ENCODE assay signal across 9 cellular contexts in the genomic region with DNA sequence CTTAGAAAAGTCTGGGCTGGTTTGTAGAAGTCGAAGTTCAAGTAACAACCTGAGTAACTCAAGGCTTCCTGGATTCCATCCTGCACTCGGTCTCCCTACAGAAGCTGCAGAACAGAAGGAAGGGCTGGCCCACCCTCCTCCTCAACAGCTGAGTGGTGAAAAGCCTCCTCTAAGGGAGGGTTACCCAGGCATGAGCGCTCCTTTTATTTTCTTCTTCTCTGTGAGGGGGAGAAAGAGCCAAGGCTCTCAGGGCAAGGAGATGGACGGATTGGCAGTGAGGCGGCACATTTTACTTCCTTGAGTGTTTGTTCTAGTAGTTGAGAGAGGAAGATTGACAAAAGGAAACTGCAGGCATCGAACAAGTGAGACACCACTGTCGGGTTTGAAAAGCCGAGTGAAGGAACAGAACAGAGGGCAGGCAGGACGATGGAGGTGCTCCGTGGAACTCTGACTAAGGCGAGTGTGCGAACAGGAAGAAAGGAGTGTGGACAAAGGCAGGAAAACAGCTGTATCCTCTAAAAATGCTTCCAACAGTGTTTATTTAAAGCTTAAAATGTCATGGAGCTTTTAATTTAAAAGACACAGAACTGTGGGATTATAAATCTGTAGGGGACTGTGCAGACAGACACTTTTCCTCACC. TPM values are rescaled to one million over a fixed set of nuclear protein-coding genes. Genes with fewer than 3 reads are reported as not detected.
DNase-seq lines count a peak whose midpoint lies in the region; ATAC-seq lines count a peak whose summit lies in the region.
"Had no signal": no experiment of that assay in that cellular context is flagged by ENCODE, and none has a peak within 500 bp of the region (broad histone marks: within the 10 kb centered on the region; RNA-seq: fewer than 3 reads in every experiment).

No MANE protein-coding gene starts in this region.

- peak overlapping the region; percentile 48 to 92 (median 69) for H3K27ac Mint-ChIP-seq in IgD-negative memory B cell
- peak overlapping the region; percentile 20 to 96 (median 74) for H3K27ac Mint-ChIP-seq in naive thymus-derived CD8-positive, alpha-beta T cell

- no peaks in the 10 kb centered on the region for H3K27me3 ChIP-seq in MG63

- H3K4me1 Mint-ChIP-seq in IgD-negative memory B cell = peaks cover 22 to 34% (median 30%) of the 10 kb centered on the region in 3 donors
- H3K4me1 Mint-ChIP-seq in naive thymus-derived CD8-positive, alpha-beta T cell = peaks cover 15 to 35% (median 30%) of the 10 kb centered on the region in 4 donors

- no peaks in the 10 kb centered on the region for H3K9me3 Mint-ChIP-seq in IgD-negative memory B cell
- H3K9me3 Mint-ChIP-seq in naive thymus-derived CD8-positive, alpha-beta T cell = no peaks in the 10 kb centered on the region

- H3K36me3 Mint-ChIP-seq in IgD-negative memory B cell = peaks cover 9% of the 10 kb centered on the region
- peaks cover 6 to 18% (median 10%) of the 10 kb centered on the region in 3 donors for H3K36me3 Mint-ChIP-seq in naive thymus-derived CD8-positive, alpha-beta T cell

- peaks cover 7% of the 10 kb centered on the region for H3K36me3 ChIP-seq in MG63

- DNase-seq in Ammon's horn (ENCODE audit: low spot score) (peak; percentile 40), dermis microvascular lymphatic vessel endothelial cell (ENCODE audit: low read depth in 2 of 2) (peak; percentile 69 to 82), DMS153 (lab: John Stamatoyannopoulos, UW) (no peak), NCI-H1694 treated with DMSO at 0.1 percent for 48 hours (lab: John Stamatoyannopoulos, UW) (no peak), 8988T (no peak), MG63 (no peak)
- no peak for DNase-seq in naive thymus-derived CD8-positive, alpha-beta T cell
- DNase-seq: stimulated activated CD4-positive, alpha-beta T cell treated with anti-CD3 and anti-CD28 coated beads, Interleukin-15, amount 100 ng/mL, for 24 hours had no signal

- H3K9me3 ChIP-seq in MG63 = no peaks in the 10 kb centered on the region

- POLR2A ChIA-PET in naive thymus-derived CD8-positive, alpha-beta T cell (lab: Charles Lee) = no interaction called here

- no peak overlapping the region for H3K4me3 ChIP-seq in MG63

- no peaks in the 10 kb centered on the region for H3K27me3 Mint-ChIP-seq in IgD-negative memory B cell
- no peaks in the 10 kb centered on the region for H3K27me3 Mint-ChIP-seq in naive thymus-derived CD8-positive, alpha-beta T cell

- peak overlapping the region; percentile 12 to 88 (median 43) for H3K4me3 Mint-ChIP-seq in IgD-negative memory B cell
- H3K4me3 Mint-ChIP-seq in naive thymus-derived CD8-positive, alpha-beta T cell = peak overlapping the region; percentile 26 to 78 (median 67)

- ATAC-seq in naive thymus-derived CD8-positive, alpha-beta T cell = no peak

RNA-seq across cellular contexts. Expression of a gene that starts 38.4 kb away (rescaled TPM):
- polyA plus RNA-seq in IgD-negative memory B cell = 2.8 TPM
- 4.9 and 7.8 TPM in 2 replicates for total RNA-seq in dermis microvascular lymphatic vessel endothelial cell
- under 1 TPM; 0.52 to 0.55 TPM for total RNA-seq in naive thymus-derived CD8-positive, alpha-beta T cell
- under 1 TPM; 0.56 to 0.66 (median 0.63) TPM for polyA plus RNA-seq in naive thymus-derived CD8-positive, alpha-beta T cell
- total RNA-seq in MG63 (2014; rRNA removed; shearing (Covaris generic); ENCODE audit: low replicate concordance) = 0.72 and 1.2 TPM in 2 replicates

RNA-seq across cellular contexts. Expression of a gene that starts 38.8 kb away (rescaled TPM):
- 13.0 TPM for polyA plus RNA-seq in IgD-negative memory B cell
- 10.7 and 13.8 TPM in 2 replicates for total RNA-seq in dermis microvascular lymphatic vessel endothelial cell
- 10 to 100 TPM in 1 of 2 experiments, 1 to 10 TPM in 1; 8.6 to 10.0 TPM for total RNA-seq in naive thymus-derived CD8-positive, alpha-beta T cell
- 10 to 100 TPM in 2 of 3 donors, 1 to 10 TPM in 1; 9.5 to 12.0 (median 11.4) TPM for polyA plus RNA-seq in naive thymus-derived CD8-positive, alpha-beta T cell
- 4.0 and 4.9 TPM in 2 replicates for total RNA-seq in MG63 (2014; rRNA removed; shearing (Covaris generic); ENCODE audit: low replicate concordance)

Comparison
In these comparisons a context has a peak if more than half of its experiments do, and no peak if none do; other contexts are left out.
1. DNase-seq: peak in Ammon's horn (single experiment) and dermis microvascular lymphatic vessel endothelial cell (2 of 2); none in naive thymus-derived CD8-positive, alpha-beta T cell (0 of 10), DMS153 (single experiment), NCI-H1694 treated with DMSO at 0.1 percent for 48 hours (single experiment), 8988T (single experiment) and MG63 (single experiment).